In the genomic region with DNA sequence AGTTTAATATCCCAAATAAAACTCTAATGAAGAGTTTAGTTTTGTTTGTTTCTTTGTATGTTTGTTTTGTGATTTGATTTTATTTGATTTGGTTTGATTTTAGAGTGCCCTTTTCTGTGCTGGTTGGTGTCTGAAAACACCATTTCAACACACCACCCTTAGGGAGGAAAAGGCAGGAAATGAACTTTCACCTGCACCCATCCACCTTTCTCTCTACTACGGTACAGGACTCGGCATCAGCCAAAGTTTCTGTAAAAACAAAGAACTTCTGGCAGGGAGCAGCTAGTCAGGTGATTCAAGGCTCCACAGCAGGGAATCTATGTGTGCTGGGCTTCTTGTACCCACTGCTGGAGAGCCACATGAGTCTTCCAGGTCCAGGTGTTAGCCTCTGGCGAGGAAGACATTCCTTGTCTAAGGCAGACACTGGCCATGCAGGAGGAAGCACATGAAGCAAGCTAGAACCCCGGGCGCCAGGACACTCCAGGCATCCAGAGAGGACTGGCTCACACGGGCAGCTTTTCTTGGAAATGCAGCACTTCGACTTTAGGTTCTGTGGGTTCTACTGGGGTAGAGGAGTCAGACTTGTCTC, we compare ENCODE assay signal across 29 cellular contexts.
"Had no signal": no experiment of that assay in that cellular context is flagged by ENCODE, and none has a peak within 500 bp of the region (broad histone marks: within the 10 kb centered on the region; RNA-seq: fewer than 3 reads in every experiment).

No MANE protein-coding gene starts in this region.

- ATAC-seq: activated CD8-positive, alpha-beta T cell treated with anti-CD3 and anti-CD28 coated beads, Interleukin-2, amount 10 ng/mL, durations not matched to agents 7 days and 5 days; activated naive CD8-positive, alpha-beta T cell treated with anti-CD3 and anti-CD28 coated beads, Interleukin-2, amount 50 U/mL, for 24 hours; activated T-cell treated with anti-CD3 and anti-CD28 coated beads, Interleukin-2, amount 50 U/mL, for 4 hours; K562 had no signal

- H3K27me3 Mint-ChIP-seq: brain had no signal

- H3K27ac ChIP-seq: VCaP had no signal

- H3K9me3 Mint-ChIP-seq: activated B cell treated with CpG ODN at 0.5 μM for 24 hours; activated naive CD4-positive, alpha-beta T cell treated with anti-CD3 and anti-CD28 coated beads, Interleukin-2, amount 10 ng/mL, durations not matched to agents 7 days and 5 days; activated naive CD8-positive, alpha-beta T cell treated with anti-CD3 and anti-CD28 coated beads, Interleukin-2, amount 50 U/mL, for 24 hours; activated T-cell treated with anti-CD3 and anti-CD28 coated beads, Interleukin-2, amount 50 U/mL, for 4 hours; activated T-helper 1 cell treated with anti-CD3 and anti-CD28 coated beads, Interleukin-12 subunit alpha, Interleukin-12 subunit beta, Interleukin-2, Interleukin-4 antibody, amounts not matched to agents 30 ng/mL and 10 ng/mL and 1 ng/mL, durations not matched to agents 14 hours and 24 hours and 36 hours; brain; central memory CD8-positive, alpha-beta T cell had no signal

- H3K36me3 Mint-ChIP-seq: activated naive CD4-positive, alpha-beta T cell treated with anti-CD3 and anti-CD28 coated beads, Interleukin-2, amount 10 ng/mL, durations not matched to agents 7 days and 5 days; activated naive CD8-positive, alpha-beta T cell had no signal

- H3K4me3 Mint-ChIP-seq: activated B cell treated with CpG ODN at 0.5 μM for 24 hours; activated CD8-positive, alpha-beta T cell treated with anti-CD3 and anti-CD28 coated beads, Interleukin-2, amount 10 ng/mL, durations not matched to agents 7 days and 5 days; activated naive CD4-positive, alpha-beta T cell treated with anti-CD3 and anti-CD28 coated beads, Interleukin-2, amount 10 ng/mL, durations not matched to agents 7 days and 5 days; activated naive CD8-positive, alpha-beta T cell; activated naive CD8-positive, alpha-beta T cell treated with anti-CD3 and anti-CD28 coated beads, Interleukin-2, amount 50 U/mL, for 24 hours; activated T-cell treated with anti-CD3 and anti-CD28 coated beads, Interleukin-2, amount 50 U/mL, for 4 hours; activated T-helper 1 cell treated with anti-CD3 and anti-CD28 coated beads, Interleukin-12 subunit alpha, Interleukin-12 subunit beta, Interleukin-2, Interleukin-4 antibody, amounts not matched to agents 30 ng/mL and 10 ng/mL and 1 ng/mL, durations not matched to agents 14 hours and 24 hours and 36 hours; brain; central memory CD8-positive, alpha-beta T cell had no signal

- H3K4me3 ChIP-seq: K562 had no signal

- H3K27ac Mint-ChIP-seq: activated B cell treated with CpG ODN at 0.5 μM for 24 hours; activated CD8-positive, alpha-beta T cell treated with anti-CD3 and anti-CD28 coated beads, Interleukin-2, amount 10 ng/mL, durations not matched to agents 7 days and 5 days; activated naive CD4-positive, alpha-beta T cell treated with anti-CD3 and anti-CD28 coated beads, Interleukin-2, amount 10 ng/mL, durations not matched to agents 7 days and 5 days; activated naive CD8-positive, alpha-beta T cell; activated naive CD8-positive, alpha-beta T cell treated with anti-CD3 and anti-CD28 coated beads, Interleukin-2, amount 50 U/mL, for 24 hours; activated T-helper 1 cell treated with anti-CD3 and anti-CD28 coated beads, Interleukin-12 subunit alpha, Interleukin-12 subunit beta, Interleukin-2, Interleukin-4 antibody, amounts not matched to agents 30 ng/mL and 10 ng/mL and 1 ng/mL, durations not matched to agents 14 hours and 24 hours and 36 hours; brain had no signal

- H3K4me1 Mint-ChIP-seq: activated B cell treated with CpG ODN at 0.5 μM for 24 hours; activated naive CD8-positive, alpha-beta T cell treated with anti-CD3 and anti-CD28 coated beads, Interleukin-2, amount 50 U/mL, for 24 hours; central memory CD8-positive, alpha-beta T cell had no signal

- DNase-seq: activated B cell treated with CpG ODN at 0.5 μM for 24 hours; activated CD4-positive, alpha-beta T cell treated with anti-CD3 and anti-CD28 coated beads for 1 hour; activated CD4-positive, alpha-beta T cell treated with anti-CD3 and anti-CD28 coated beads for 48 hours; activated CD4-positive, alpha-beta T cell treated with anti-CD3 and anti-CD28 coated beads, Interleukin-2, amount 50 U/mL, for 48 hours; activated CD8-positive, alpha-beta T cell treated with anti-CD3 and anti-CD28 coated beads, Interleukin-2, amount 10 ng/mL, durations not matched to agents 7 days and 5 days; activated effector memory CD4-positive, alpha-beta T cell treated with Interleukin-2 at 50 U/mL for 16 hours; activated naive CD4-positive, alpha-beta T cell treated with anti-CD3 and anti-CD28 coated beads, Interleukin-2, amount 10 ng/mL, durations not matched to agents 7 days and 5 days; activated naive CD8-positive, alpha-beta T cell treated with anti-CD3 and anti-CD28 coated beads, Interleukin-2, amount 50 U/mL, for 24 hours; activated T-cell treated with anti-CD3 and anti-CD28 coated beads, Interleukin-2, amount 50 U/mL, for 4 hours; anterior cingulate cortex; NCI-H1092; NCI-H1436 treated with DMSO at 0.1 percent for 48 hours; NCI-H1694 treated with DMSO at 0.1 percent for 48 hours; NCI-H2029; NCI-H345; NCI-H526; NCI-H748 treated with DMSO at 0.1 percent for 48 hours; NK-92 treated with Interleukin-12 subunit alpha and Interleukin-12 subunit beta, amount 100 ng/mL, for 24 hours; Right ventricle myocardium superior; SW 1271; T-helper 1 cell; T-helper 2 cell; T-helper 9 cell had no signal
